8 cellular contexts compared by ENCODE assay signal in genomic region chr16:66751992-66752322, GRCh38. TPM values are rescaled to one million over a fixed set of nuclear protein-coding genes. Genes with fewer than 3 reads are reported as not detected.
A peak's percentile ranks its signal among the peaks of the same experiment; 100 is the strongest.
DNase-seq lines count a peak whose midpoint lies in the region; ATAC-seq and TF ChIP-seq lines count a peak whose summit lies in the region.

No MANE protein-coding gene starts in this region.

- 30 to 32% methylated on average over 2 to 3 of the region's 3 CpGs for WGBS in esophagus squamous epithelium, 2 donors

- ATAC-seq in HG02571 (IDR thresholded peaks at IDR 0.05; ENCODE audit: unreplicated experiment) (no peak), HG03039 (IDR thresholded peaks at IDR 0.05; ENCODE audit: unreplicated experiment) (no peak)

- no peak for DNase-seq in GM12864 (ENCODE audit: low read depth)
- no peak for DNase-seq in SJCRH30
- no peak for DNase-seq in esophagus squamous epithelium (lab: John Stamatoyannopoulos, UW)
- no peak for DNase-seq in skeletal muscle cell (ENCODE audit: low read depth)
- no peak for DNase-seq in NCI-H1105 treated with DMSO at 0.1 percent for 48 hours (lab: John Stamatoyannopoulos, UW)
- DNase-seq in NCI-H146 (lab: John Stamatoyannopoulos, UW) = no peak

- peak overlapping the region; percentile 90 for H3K4me3 ChIP-seq in GM12864 (ENCODE audit: low read depth, low read length)
- peak overlapping the region; percentile 99 for H3K4me3 ChIP-seq in SJCRH30
- H3K4me3 ChIP-seq in esophagus squamous epithelium = peak overlapping the region; percentile 85 to 99 (median 96)
- peak overlapping the region; percentile 17 for H3K4me3 ChIP-seq in skeletal muscle cell (ENCODE audit: low read depth, low read length)

- H3K4me1 ChIP-seq in SJCRH30 (peaks cover 11% of the 10 kb centered on the region; the same call in 1 of the 2 replicates), esophagus squamous epithelium (peaks cover 13 to 45% (median 23%) of the 10 kb centered on the region in 3 donors)

- H3K36me3 ChIP-seq in SJCRH30 (peaks cover 33% of the 10 kb centered on the region), esophagus squamous epithelium (peaks cover 0 to 25% (median 0%) of the 10 kb centered on the region in 3 donors)

- H3K9me3 ChIP-seq in SJCRH30 (replicated peaks) (no peaks in the 10 kb centered on the region), esophagus squamous epithelium (no peaks in the 10 kb centered on the region)

- H3K27me3 ChIP-seq in SJCRH30 (no peaks in the 10 kb centered on the region), esophagus squamous epithelium (no peaks in the 10 kb centered on the region)

- H3K27ac ChIP-seq in SJCRH30 (peak overlapping the region; percentile 7; the same call in 1 of the 2 replicates), esophagus squamous epithelium (peak overlapping the region; percentile 94 to 98 (median 97))

- TF ChIP-seq CTCF in GM12864 (IDR thresholded peaks at IDR 0.05; ENCODE audit: low read depth, low read length, missing control alignments) (no peak), esophagus squamous epithelium (IDR thresholded peaks at IDR 0.05) (no peak)

- TF ChIP-seq POLR2A in esophagus squamous epithelium (IDR thresholded peaks at IDR 0.05) = no peak

- intact Hi-C loops in esophagus squamous epithelium (cut with DNase I) = no loop called here

RNA-seq across cellular contexts. Expression of gene DYNC1LI2, which starts 0.5 kb away (rescaled TPM):
- 131 and 158 TPM in 2 replicates for total RNA-seq in SJCRH30 (2014; rRNA removed; shearing (Covaris generic))
- 100 to 1,000 TPM in 1 of 4 donors, 10 to 100 TPM in 3; 66.4 to 140 (median 86.2) TPM for total RNA-seq in esophagus squamous epithelium

RNA-seq across cellular contexts. Expression of gene TERB1, which starts 49.4 kb away (rescaled TPM):
- total RNA-seq in SJCRH30 (2014; rRNA removed; shearing (Covaris generic)) = not detected in 2 replicates
- not detected for total RNA-seq in esophagus squamous epithelium

RNA-seq across cellular contexts. Expression of gene CMTM4, which starts 55.4 kb away (rescaled TPM):
- total RNA-seq in SJCRH30 (2014; rRNA removed; shearing (Covaris generic)) = 27.3 and 29.4 TPM in 2 replicates
- 10 to 100 TPM; 13.7 to 24.0 (median 15.8) TPM for total RNA-seq in esophagus squamous epithelium

Comparison
In these comparisons a context has a peak if more than half of its experiments do, and no peak if none do; other contexts are left out.
1. H3K4me3 ChIP-seq: peak in every context shown above with its lines; median percentile 99 in SJCRH30; 96 in esophagus squamous epithelium; 90 in GM12864; 17 in skeletal muscle cell.